Comparison of ENCODE assay signal across 1 cellular context in the genomic region with DNA sequence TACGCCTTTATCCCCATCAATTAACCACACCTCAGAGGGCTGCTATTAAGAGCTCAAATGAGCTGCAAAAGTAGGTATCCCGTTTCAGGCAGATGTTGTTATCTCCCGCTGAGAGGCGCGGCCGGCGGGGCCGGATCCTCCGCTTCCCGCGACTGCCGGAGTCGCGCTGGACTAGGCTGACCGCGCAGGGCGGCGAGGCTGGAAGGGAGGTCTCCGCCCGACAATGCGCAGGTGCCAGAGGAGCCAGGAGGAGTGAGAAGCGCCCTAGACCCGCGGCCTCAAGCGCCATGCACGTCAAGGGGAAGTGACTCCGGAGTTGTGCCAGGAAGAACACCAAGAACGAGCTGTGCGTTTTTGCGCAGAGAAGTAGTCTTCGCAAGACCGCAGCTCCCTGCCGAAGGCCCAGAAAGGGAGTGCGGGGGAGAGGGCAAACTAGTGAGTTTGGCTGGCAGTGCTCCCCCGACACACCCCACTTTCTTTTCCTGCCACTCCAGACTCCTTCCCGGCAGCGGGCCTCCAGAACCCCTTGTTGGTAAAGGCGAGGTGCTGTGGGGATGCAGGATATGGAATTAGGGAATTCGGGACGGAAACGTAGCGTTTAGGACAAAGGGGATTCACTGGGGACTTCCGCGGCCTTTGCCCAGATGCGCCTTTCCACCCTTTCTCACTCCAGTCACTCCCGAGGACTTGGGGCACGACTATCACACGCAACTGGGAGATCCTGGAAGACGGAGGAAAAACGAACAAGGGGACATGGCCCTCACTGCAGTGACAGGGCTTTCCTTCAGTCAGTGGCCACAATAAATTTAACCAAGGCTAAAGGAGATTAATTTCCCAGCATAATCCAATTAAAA.
TF ChIP-seq lines count a peak whose summit lies in the region.

No MANE protein-coding gene starts in this region.

TF ChIP-seq in SK-N-SH, 30 proteins besides CTCF, POLR2A, EP300 and RAD21 (continued from another document):
- TF ChIP-seq, protein P1, sequence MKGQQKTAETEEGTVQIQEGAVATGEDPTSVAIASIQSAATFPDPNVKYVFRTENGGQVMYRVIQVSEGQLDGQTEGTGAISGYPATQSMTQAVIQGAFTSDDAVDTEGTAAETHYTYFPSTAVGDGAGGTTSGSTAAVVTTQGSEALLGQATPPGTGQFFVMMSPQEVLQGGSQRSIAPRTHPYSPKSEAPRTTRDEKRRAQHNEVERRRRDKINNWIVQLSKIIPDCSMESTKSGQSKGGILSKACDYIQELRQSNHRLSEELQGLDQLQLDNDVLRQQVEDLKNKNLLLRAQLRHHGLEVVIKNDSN (IDR thresholded peaks at IDR 0.05; ENCODE audit: borderline replicate concordance, low read depth), result no peak
- TF ChIP-seq GATA2 (CRISPR knock-in tag; IDR thresholded peaks at IDR 0.05), result no peak
- no peak for TF ChIP-seq FOXJ3 (CRISPR knock-in tag; IDR thresholded peaks at IDR 0.05)
- no peak for TF ChIP-seq ELF1 (IDR thresholded peaks at IDR 0.05)
- no peak for TF ChIP-seq RCOR1 (IDR thresholded peaks at IDR 0.05; ENCODE audit: low read length)
- no peak for TF ChIP-seq MEF2A (IDR thresholded peaks at IDR 0.05; ENCODE audit: borderline replicate concordance, low read depth)
- TF ChIP-seq, protein P2, sequence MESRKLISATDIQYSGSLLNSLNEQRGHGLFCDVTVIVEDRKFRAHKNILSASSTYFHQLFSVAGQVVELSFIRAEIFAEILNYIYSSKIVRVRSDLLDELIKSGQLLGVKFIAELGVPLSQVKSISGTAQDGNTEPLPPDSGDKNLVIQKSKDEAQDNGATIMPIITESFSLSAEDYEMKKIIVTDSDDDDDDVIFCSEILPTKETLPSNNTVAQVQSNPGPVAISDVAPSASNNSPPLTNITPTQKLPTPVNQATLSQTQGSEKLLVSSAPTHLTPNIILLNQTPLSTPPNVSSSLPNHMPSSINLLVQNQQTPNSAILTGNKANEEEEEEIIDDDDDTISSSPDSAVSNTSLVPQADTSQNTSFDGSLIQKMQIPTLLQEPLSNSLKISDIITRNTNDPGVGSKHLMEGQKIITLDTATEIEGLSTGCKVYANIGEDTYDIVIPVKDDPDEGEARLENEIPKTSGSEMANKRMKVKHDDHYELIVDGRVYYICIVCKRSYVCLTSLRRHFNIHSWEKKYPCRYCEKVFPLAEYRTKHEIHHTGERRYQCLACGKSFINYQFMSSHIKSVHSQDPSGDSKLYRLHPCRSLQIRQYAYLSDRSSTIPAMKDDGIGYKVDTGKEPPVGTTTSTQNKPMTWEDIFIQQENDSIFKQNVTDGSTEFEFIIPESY (IDR thresholded peaks at IDR 0.05; ENCODE audit: borderline replicate concordance, low read depth), result no peak
- TF ChIP-seq YY1 (IDR thresholded peaks at IDR 0.05; ENCODE audit: low read depth), result no peak
- TF ChIP-seq CHD2 (IDR thresholded peaks at IDR 0.05; ENCODE audit: low read length, partially characterized antibody), result no peak
- no peak for TF ChIP-seq RXRA (IDR thresholded peaks at IDR 0.05; ENCODE audit: borderline replicate concordance, low read depth)
- TF ChIP-seq, protein P3, sequence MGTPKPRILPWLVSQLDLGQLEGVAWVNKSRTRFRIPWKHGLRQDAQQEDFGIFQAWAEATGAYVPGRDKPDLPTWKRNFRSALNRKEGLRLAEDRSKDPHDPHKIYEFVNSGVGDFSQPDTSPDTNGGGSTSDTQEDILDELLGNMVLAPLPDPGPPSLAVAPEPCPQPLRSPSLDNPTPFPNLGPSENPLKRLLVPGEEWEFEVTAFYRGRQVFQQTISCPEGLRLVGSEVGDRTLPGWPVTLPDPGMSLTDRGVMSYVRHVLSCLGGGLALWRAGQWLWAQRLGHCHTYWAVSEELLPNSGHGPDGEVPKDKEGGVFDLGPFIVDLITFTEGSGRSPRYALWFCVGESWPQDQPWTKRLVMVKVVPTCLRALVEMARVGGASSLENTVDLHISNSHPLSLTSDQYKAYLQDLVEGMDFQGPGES (IDR thresholded peaks at IDR 0.05; ENCODE audit: low read depth, low read length), result no peak
